Comparison of ENCODE assay signal across 8 cellular contexts in genomic region chr15:60396964-60397771, GRCh38. TPM values are rescaled to one million over a fixed set of nuclear protein-coding genes. Genes with fewer than 3 reads are reported as not detected.
DNase-seq lines count a peak whose midpoint lies in the region; ATAC-seq and TF ChIP-seq lines count a peak whose summit lies in the region.

No MANE protein-coding gene starts in this region.

- CTCF ChIA-PET in BJ (lab: Yijun Ruan, JAX): no interaction called here

- no peak for TF ChIP-seq CTCF in BJ (IDR thresholded peaks at IDR 0.05; ENCODE audit: insufficient read depth, low read depth, low read length)

- H2BK12ac ChIP-seq in trophoblast cell (ENCODE audit: low read length): peak overlapping the region; percentile 92

- H3K4ac ChIP-seq in trophoblast cell (ENCODE audit: low read depth, low read length): peak overlapping the region; percentile 100

- H3K27me3 ChIP-seq in BJ (ENCODE audit: control insufficient read depth, insufficient read depth, low read length) (no peaks in the 10 kb centered on the region), trophoblast cell (ENCODE audit: insufficient read depth, low read length) (no peaks in the 10 kb centered on the region)

- peak overlapping the region; percentile 98 for H2BK5ac ChIP-seq in trophoblast cell (ENCODE audit: low read depth, low read length, poor library complexity)

- POLR2A ChIA-PET in BJ (lab: Charles Lee): interaction anchor here (1.0 kb wide), 1 partner anchor 16 kb away, joined by 3 read pairs; no protein-coding TSS in a partner anchor

- peak overlapping the region; percentile 99 for H3K27ac ChIP-seq in trophoblast cell (ENCODE audit: low read depth, low read length)

- peak overlapping the region; percentile 100 for H3K14ac ChIP-seq in trophoblast cell (ENCODE audit: low read length)

- peak overlapping the region; percentile 99 for H4K91ac ChIP-seq in trophoblast cell (ENCODE audit: low read depth, low read length)

- DNase-seq in BJ (ENCODE audit: low read depth): no peak
- peak; percentile 41 for DNase-seq in activated effector memory CD4-positive, alpha-beta T cell treated with Interleukin-2 at 50 U/mL for 16 hours
- DNase-seq in germinal center (ENCODE audit: low spot score): peak; percentile 24
- peak; percentile 71 to 75 for DNase-seq in trophoblast cell
- no peak for DNase-seq in HuH-7.5 (ENCODE audit: low spot score)

- H3K4me2 ChIP-seq in trophoblast cell (ENCODE audit: low read length): peak overlapping the region; percentile 71

- no peaks in the 10 kb centered on the region for H3K9me3 ChIP-seq in trophoblast cell (ENCODE audit: insufficient read depth, low read depth, low read length)

- H3K4me1 ChIP-seq in trophoblast cell (ENCODE audit: control insufficient read depth in 1 of 2, insufficient read depth in 2 of 2, low read length in 2 of 2): peaks cover 21 to 38% of the 10 kb centered on the region in 2 experiments

- no peak overlapping the region for H3K23ac ChIP-seq in trophoblast cell (ENCODE audit: low read length)

- H3K4me3 ChIP-seq in BJ (ENCODE audit: low read depth, low read length) (peak overlapping the region; percentile 98), trophoblast cell (ENCODE audit: low read depth, low read length) (peak overlapping the region; percentile 99)

- H3K79me1 ChIP-seq in trophoblast cell (ENCODE audit: low read length): peaks cover 47% of the 10 kb centered on the region

- peak overlapping the region; percentile 100 for H2AK5ac ChIP-seq in trophoblast cell (ENCODE audit: low read length)

- peak; percentile 74 for ATAC-seq in GM19023 (IDR thresholded peaks at IDR 0.05; ENCODE audit: unreplicated experiment)
- ATAC-seq in HG03103 (IDR thresholded peaks at IDR 0.05; ENCODE audit: low read depth, unreplicated experiment): peak; percentile 64

- H3K18ac ChIP-seq in trophoblast cell (ENCODE audit: low read length): peak overlapping the region; percentile 100

- H2BK120ac ChIP-seq in trophoblast cell (ENCODE audit: insufficient read depth, low read length, poor library complexity): peak overlapping the region; percentile 98

- H4K8ac ChIP-seq in trophoblast cell (ENCODE audit: low read depth, low read length): peak overlapping the region; percentile 96

- H2AFZ ChIP-seq in trophoblast cell (ENCODE audit: insufficient read depth, low read length, poor library complexity): peak overlapping the region; percentile 66

- peak overlapping the region; percentile 99 for H3K9ac ChIP-seq in trophoblast cell (ENCODE audit: low read length)

- H3K79me2 ChIP-seq in trophoblast cell (ENCODE audit: control insufficient read depth, insufficient read depth, low read length, poor library complexity): peaks cover 37% of the 10 kb centered on the region

- no CpG with 5 or more reads among the region's 37 CpGs for WGBS in trophoblast cell (ENCODE audit: extremely low coverage, insufficient coverage, insufficient read length)

- H3K36me3 ChIP-seq in BJ (ENCODE audit: control insufficient read depth, insufficient read depth, low read length) (peaks cover 10% of the 10 kb centered on the region), trophoblast cell (ENCODE audit: control insufficient read depth in 1 of 2, insufficient read depth in 2 of 2, low read length in 2 of 2) (peaks cover 7 to 24% of the 10 kb centered on the region in 2 experiments)

- H4K12ac ChIP-seq in trophoblast cell (ENCODE audit: low read depth, low read length): peak overlapping the region; percentile 99

TF ChIP-seq in PFSK-1, 5 proteins besides CTCF, POLR2A, EP300 and RAD21:
- no peak for TF ChIP-seq FOXP2 (optimal IDR thresholded peaks at IDR 0.05; ENCODE audit: borderline replicate concordance, extremely low read depth, extremely low read length, insufficient read depth)
- no peak for TF ChIP-seq POLR2AphosphoS5 (IDR thresholded peaks at IDR 0.05; ENCODE audit: low read depth, low read length)
- peak; percentile 65; the same call in 1 of the 2 replicates for TF ChIP-seq TAF1 (IDR thresholded peaks at IDR 0.05; ENCODE audit: borderline replicate concordance, insufficient read depth, low read length)
- TF ChIP-seq REST (IDR thresholded peaks at IDR 0.05; ENCODE audit: insufficient read depth in 1 of 2, low read depth in 2 of 2, low read length in 2 of 2): no peak
- peak; percentile 85; the same call in 1 of the 2 replicates for TF ChIP-seq SIN3A (IDR thresholded peaks at IDR 0.05; ENCODE audit: borderline replicate concordance, insufficient read depth, low read length)

RNA-seq across cellular contexts. Expression of gene ANXA2, which starts 0.6 kb away (rescaled TPM):
- 5,886 and 6,474 TPM in 2 replicates for polyA plus RNA-seq in BJ (2011; rRNA removed)
- polyA minus RNA-seq in BJ (2011; rRNA and poly(A)+ RNA removed): 2,251 and 4,059 TPM in 2 replicates
- 730 TPM for polyA plus RNA-seq in PFSK-1 (2012; ENCODE audit: insufficient read length, low read depth)
- polyA plus RNA-seq in trophoblast cell (2013): 2,156 and 2,172 TPM in 2 replicates

Comparison
In these comparisons a context has a peak if more than half of its experiments do, and no peak if none do; other contexts are left out.
1. DNase-seq: peak in activated effector memory CD4-positive, alpha-beta T cell treated with Interleukin-2 at 50 U/mL for 16 hours (single experiment), germinal center (single experiment) and trophoblast cell (2 of 2); none in BJ (single experiment) and HuH-7.5 (single experiment).